Comparison of ENCODE assay signal across 9 cellular contexts in genomic region chr1:223726380-223727001, GRCh38. TPM values are rescaled to one million over a fixed set of nuclear protein-coding genes. Genes with fewer than 3 reads are reported as not detected.
DNase-seq lines count a peak whose midpoint lies in the region; ATAC-seq and TF ChIP-seq lines count a peak whose summit lies in the region.
"Had no signal": no experiment of that assay in that cellular context is flagged by ENCODE, and none has a peak within 500 bp of the region (broad histone marks: within the 10 kb centered on the region; RNA-seq: fewer than 3 reads in every experiment).

No MANE protein-coding gene starts in this region.

- DNase-seq in NCI-H1436 (lab: John Stamatoyannopoulos, UW) (peak; percentile 38), NCI-H1436 treated with DMSO at 0.1 percent for 48 hours (lab: John Stamatoyannopoulos, UW) (no peak), RKO (ENCODE audit: low spot score) (peak; percentile 79), foreskin melanocyte (peak; percentile 93), renal cortical epithelial cell (ENCODE audit: low read depth) (peak; percentile 94), vagina (ENCODE audit: extremely low spot score in 2 of 2) (no peak)
- DNase-seq in activated effector memory CD4-positive, alpha-beta T cell treated with anti-CD3 and anti-CD28 coated beads, Interleukin-2, amount 50 U/mL, for 16 hours: peak; percentile 95

- H3K9me3 ChIP-seq in vagina: no peaks in the 10 kb centered on the region

- peak; percentile 91 for ATAC-seq in HG03064 (IDR thresholded peaks at IDR 0.05; ENCODE audit: low read depth, unreplicated experiment)

- peaks cover 80% of the 10 kb centered on the region for H3K4me1 ChIP-seq in vagina

- no peaks in the 10 kb centered on the region for H3K36me3 ChIP-seq in vagina

- no peak for TF ChIP-seq CTCF in vagina (IDR thresholded peaks at IDR 0.05)

- intact Hi-C loops in vagina (cut with DNase I): no loop called here

- H3K4me3 ChIP-seq in vagina: no peak overlapping the region

- peak overlapping the region; percentile 81 for H3K27ac ChIP-seq in vagina
- H3K27ac ChIP-seq: C4-2B had no signal

- no peak for TF ChIP-seq POLR2A in vagina (IDR thresholded peaks at IDR 0.05)

- H3K27me3 ChIP-seq in vagina: no peaks in the 10 kb centered on the region

RNA-seq across cellular contexts. Expression of gene CAPN2, which starts 14.2 kb away (rescaled TPM):
- total RNA-seq in renal cortical epithelial cell: 300 and 425 TPM in 2 replicates
- 208 TPM for total RNA-seq in vagina

Comparison
In these comparisons a context has a peak if more than half of its experiments do, and no peak if none do; other contexts are left out.
1. DNase-seq: peak in NCI-H1436 (single experiment), RKO (single experiment), activated effector memory CD4-positive, alpha-beta T cell treated with anti-CD3 and anti-CD28 coated beads, Interleukin-2, amount 50 U/mL, for 16 hours (single experiment), foreskin melanocyte (single experiment) and renal cortical epithelial cell (single experiment); none in NCI-H1436 treated with DMSO at 0.1 percent for 48 hours (single experiment) and vagina (0 of 2).